22 cellular contexts compared by ENCODE assay signal in the genomic region with DNA sequence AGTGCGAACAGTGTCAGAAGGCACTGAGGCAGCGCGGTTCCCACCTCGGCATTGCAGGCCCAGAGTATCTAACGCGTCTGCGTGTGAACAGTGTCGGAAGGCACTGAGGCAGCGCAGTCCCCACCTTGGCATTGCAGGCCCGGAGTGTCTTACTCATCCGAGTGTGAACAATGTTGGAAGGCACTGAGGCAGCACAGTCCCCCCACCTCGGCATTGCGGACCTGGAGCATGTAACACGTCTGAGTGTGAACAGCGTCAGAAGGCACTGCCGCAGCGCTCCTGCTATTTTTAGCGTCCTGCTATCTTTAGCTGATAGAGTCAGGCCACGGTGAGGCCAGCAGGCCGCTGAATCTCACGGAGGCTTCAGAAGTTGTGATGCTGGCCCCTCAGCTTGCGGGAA. TPM values are rescaled to one million over a fixed set of nuclear protein-coding genes. Genes with fewer than 3 reads are reported as not detected.
A peak's percentile ranks its signal among the peaks of the same experiment; 100 is the strongest.
DNase-seq lines count a peak whose midpoint lies in the region; ATAC-seq and TF ChIP-seq lines count a peak whose summit lies in the region.
"Had no signal": no experiment of that assay in that cellular context is flagged by ENCODE, and none has a peak within 500 bp of the region (broad histone marks: within the 10 kb centered on the region; RNA-seq: fewer than 3 reads in every experiment).

No MANE protein-coding gene starts in this region.

- H3K36me3 ChIP-seq in RWPE2 (ENCODE audit: low read depth) (no peaks in the 10 kb centered on the region), skeletal muscle tissue (ENCODE audit: control insufficient read depth in 3 of 3, insufficient read depth in 3 of 3, low read length in 3 of 3) (no peaks in the 10 kb centered on the region)
- H3K36me3 ChIP-seq: SJCRH30, upper lobe of left lung had no signal

- H3K27me3 ChIP-seq in RWPE2 (ENCODE audit: insufficient read depth, poor library complexity, severe bottlenecking) (no peaks in the 10 kb centered on the region), skeletal muscle tissue (ENCODE audit: control insufficient read depth in 3 of 3, insufficient read depth in 3 of 3, low read length in 3 of 3) (no peaks in the 10 kb centered on the region)
- H3K27me3 ChIP-seq: BLaER1 treated with 17β-estradiol and CSF1 and Interleukin-3, amounts not matched to agents 10 nM and 100 nM; SJCRH30; upper lobe of left lung had no signal

- ATAC-seq in RWPE2 (ENCODE audit: low read depth) (no peak), Right ventricle myocardium superior (ENCODE audit: poor library complexity) (peak; percentile 87), left lobe of liver (peak; percentile 18), HG03571 (IDR thresholded peaks at IDR 0.05; ENCODE audit: unreplicated experiment) (no peak), HG02623 (IDR thresholded peaks at IDR 0.05; ENCODE audit: unreplicated experiment) (no peak)
- ATAC-seq: effector memory CD8-positive, alpha-beta T cell; GM12878; stimulated activated naive CD8-positive, alpha-beta T cell treated with anti-CD3 and anti-CD28 coated beads, Interleukin-15, amount 100 ng/mL, for 72 hours had no signal

- intact Hi-C loops in Right ventricle myocardium superior (cut with DNase I): no loop called here

- H3K4me1 ChIP-seq in RWPE2 (ENCODE audit: insufficient read depth, poor library complexity, severe bottlenecking) (peaks cover 9% of the 10 kb centered on the region), skeletal muscle tissue (ENCODE audit: control insufficient read depth in 3 of 3, insufficient read depth in 3 of 3, low read length in 3 of 3) (peaks cover 43 to 68% (median 59%) of the 10 kb centered on the region in 3 donors)

- peak; percentile 40 for DNase-seq in RWPE2 (ENCODE audit: low spot score)
- peak; percentile 80 for DNase-seq in Right ventricle myocardium superior
- DNase-seq in left lobe of liver (ENCODE audit: low spot score): no peak
- no peak for DNase-seq in HCEC 1CT
- DNase-seq in iPS-NIHi11 (ENCODE audit: low spot score): no peak
- DNase-seq: activated CD4-positive, alpha-beta T cell treated with anti-CD3 and anti-CD28 coated beads, Interleukin-2, amount 50 U/mL, for 4 hours; amygdala; DMS 273 treated with DMSO at 0.1 percent for 48 hours; effector memory CD8-positive, alpha-beta T cell; GF-D8; NCI-H1417 treated with DMSO at 0.1 percent for 48 hours; NCI-H774; OCI-M1; SJCRH30; stimulated activated CD4-positive, alpha-beta T cell treated with anti-CD3 and anti-CD28 coated beads, Interleukin-2, amount 100 ng/mL, for 48 hours; stimulated activated naive CD8-positive, alpha-beta T cell treated with anti-CD3 and anti-CD28 coated beads, Interleukin-15, amount 100 ng/mL, for 72 hours; upper lobe of left lung had no signal

- H3K9me3 ChIP-seq in RWPE2 (ENCODE audit: severe bottlenecking): no peaks in the 10 kb centered on the region
- no peaks in the 10 kb centered on the region for H3K9me3 ChIP-seq in skeletal muscle tissue (ENCODE audit: control insufficient read depth in 3 of 3, low read length in 3 of 3)
- H3K9me3 ChIP-seq: BLaER1 treated with 17β-estradiol and CSF1 and Interleukin-3, amounts not matched to agents 10 nM and 100 nM; SJCRH30; upper lobe of left lung had no signal

- H3K4me3 ChIP-seq in RWPE2 (ENCODE audit: severe bottlenecking) (no peak overlapping the region), skeletal muscle tissue (ENCODE audit: low read length in 3 of 3) (peak overlapping the region in 2 of 3 donors; percentile 22 to 52)
- H3K4me3 ChIP-seq: BLaER1 treated with 17β-estradiol and CSF1 and Interleukin-3, amounts not matched to agents 10 nM and 100 nM; GM12878; SJCRH30; upper lobe of left lung had no signal

- TF ChIP-seq CTCF in RWPE2 (IDR thresholded peaks at IDR 0.05; ENCODE audit: poor library complexity, severe bottlenecking): no peak

- no peak overlapping the region for H3K27ac ChIP-seq in RWPE2 (ENCODE audit: poor library complexity, severe bottlenecking)
- peak overlapping the region; percentile 81 for H3K27ac ChIP-seq in skeletal muscle tissue (ENCODE audit: low read depth, low read length)
- H3K27ac ChIP-seq: BLaER1 treated with 17β-estradiol and CSF1 and Interleukin-3, amounts not matched to agents 10 nM and 100 nM; SJCRH30; upper lobe of left lung had no signal

- H3K9ac ChIP-seq in skeletal muscle tissue (ENCODE audit: low read depth in 1 of 3, low read length in 3 of 3): peak overlapping the region; percentile 54 to 72 (median 59)
- H3K9ac ChIP-seq: BLaER1 treated with 17β-estradiol and CSF1 and Interleukin-3, amounts not matched to agents 10 nM and 100 nM had no signal

RNA-seq across cellular contexts. Expression of gene ATP11A, which starts 39.6 kb away (rescaled TPM):
- 73.6 TPM for total RNA-seq in Right ventricle myocardium superior
- 36.0 TPM for total RNA-seq in left lobe of liver
- 11.5 TPM for total RNA-seq in skeletal muscle tissue

Comparison
In these comparisons a context has a peak if more than half of its experiments do, and no peak if none do; other contexts are left out.
1. ATAC-seq: peak in Right ventricle myocardium superior (single experiment) and left lobe of liver (single experiment); none in RWPE2 (single experiment), HG03571 (single experiment) and HG02623 (single experiment).
2. DNase-seq: peak in RWPE2 (single experiment) and Right ventricle myocardium superior (single experiment); none in left lobe of liver (single experiment), HCEC 1CT (single experiment) and iPS-NIHi11 (single experiment).